In genomic region chr3:187921391-187921790, GRCh38 we compare ENCODE assay signal across 21 cellular contexts.
DNase-seq lines count a peak whose midpoint lies in the region; ATAC-seq, FAIRE-seq and TF ChIP-seq lines count a peak whose summit lies in the region.
"Had no signal": no experiment of that assay in that cellular context is flagged by ENCODE, and none has a peak within 500 bp of the region (broad histone marks: within the 10 kb centered on the region; RNA-seq: fewer than 3 reads in every experiment).

No MANE protein-coding gene starts in this region.

- TF ChIP-seq CTCF in SU-DHL-6 (IDR thresholded peaks at IDR 0.05; ENCODE audit: insufficient read depth, low read length, poor library complexity, severe bottlenecking) (no peak), keratinocyte (optimal IDR thresholded peaks at IDR 0.05 in 1 of 3, IDR thresholded peaks at IDR 0.05 in 1 of 3, conservative IDR thresholded peaks at IDR 0.05 in 1 of 3; ENCODE audit: extremely low read depth in 1 of 3, insufficient read depth in 2 of 3, low read length in 3 of 3) (no peak)

- H3K4me2 ChIP-seq in SU-DHL-6 (ENCODE audit: low read depth, low read length, poor library complexity, severe bottlenecking) (peak overlapping the region; percentile 46), keratinocyte (ENCODE audit: control insufficient read depth, extremely low read depth, insufficient read depth, low read depth, low read length) (peak overlapping the region; percentile 61)
- H3K4me2 ChIP-seq: KMS-11 had no signal

- H3K9me3 ChIP-seq in SU-DHL-6 (ENCODE audit: insufficient read depth, low read length) (peaks cover 9% of the 10 kb centered on the region; the same call in 1 of the 2 replicates), keratinocyte (ENCODE audit: control insufficient read depth, low read depth, low read length) (peaks cover 2% of the 10 kb centered on the region)
- H3K9me3 ChIP-seq: uterus had no signal

- no peak overlapping the region for H3K4me3 ChIP-seq in SU-DHL-6 (ENCODE audit: insufficient read depth, low read length, poor library complexity, severe bottlenecking)
- no peak overlapping the region for H3K4me3 ChIP-seq in keratinocyte (ENCODE audit: control insufficient read depth in 2 of 3, extremely low read depth in 1 of 3, insufficient read depth in 2 of 3, low read depth in 1 of 3, low read length in 3 of 3)
- H3K4me3 ChIP-seq: gastroesophageal sphincter, HAP-1, mucosa of descending colon, right atrium auricular region, stomach, uterus had no signal

- no peaks in the 10 kb centered on the region for H3K9me1 ChIP-seq in keratinocyte (ENCODE audit: control insufficient read depth, extremely low read depth, insufficient read depth, low read length)

- H3K79me2 ChIP-seq in SU-DHL-6 (ENCODE audit: insufficient read depth, low read length) (no peaks in the 10 kb centered on the region), keratinocyte (ENCODE audit: control insufficient read depth, insufficient read depth, low read length) (no peaks in the 10 kb centered on the region)

- H3K4me1 ChIP-seq in keratinocyte (ENCODE audit: control insufficient read depth, extremely low read depth, insufficient read depth, low read length) = peaks cover 24% of the 10 kb centered on the region
- H3K4me1 ChIP-seq: HAP-1 had no signal

- H3F3A ChIP-seq in SU-DHL-6 (ENCODE audit: insufficient read depth) = peaks cover 84% of the 10 kb centered on the region

- H3K9me2 ChIP-seq in SU-DHL-6 (replicated peaks; ENCODE audit: insufficient read depth, low read length) = no peaks in the 10 kb centered on the region

- no peak for ATAC-seq in stimulated activated naive CD8-positive, alpha-beta T cell treated with anti-CD3 and anti-CD28 coated beads, Interleukin-15, Interleukin-2, amounts not matched to agents 100 U/mL and 50 U/mL, for 24 hours
- no peak for ATAC-seq in GM21390 (IDR thresholded peaks at IDR 0.05; ENCODE audit: unreplicated experiment)
- ATAC-seq: mucosa of descending colon had no signal

- no peak overlapping the region for H2AFZ ChIP-seq in SU-DHL-6 (ENCODE audit: low read depth, low read length, severe bottlenecking)
- peak overlapping the region; percentile 80 for H2AFZ ChIP-seq in keratinocyte (ENCODE audit: control insufficient read depth, low read length)

- H3K27ac ChIP-seq in SU-DHL-6 (ENCODE audit: low read depth, low read length) = peak overlapping the region; percentile 99
- H3K27ac ChIP-seq in keratinocyte (ENCODE audit: control insufficient read depth, insufficient read depth, low read length) = no peak overlapping the region
- H3K27ac ChIP-seq: KMS-11, right atrium auricular region had no signal

- peaks cover 19% of the 10 kb centered on the region for H3K9me3 Mint-ChIP-seq in stimulated activated naive CD8-positive, alpha-beta T cell treated with anti-CD3 and anti-CD28 coated beads, Interleukin-15, Interleukin-2, amounts not matched to agents 100 ng/mL and 50 ng/mL, for 24 hours

- peak overlapping the region; percentile 45 for H3K27ac Mint-ChIP-seq in stimulated activated naive CD8-positive, alpha-beta T cell treated with anti-CD3 and anti-CD28 coated beads, Interleukin-15, Interleukin-2, amounts not matched to agents 100 ng/mL and 50 ng/mL, for 24 hours

- FAIRE-seq in keratinocyte (lab: Jason Lieb, UNC) = peak; percentile 36

- H3K36me3 ChIP-seq in SU-DHL-6 (ENCODE audit: low read length) (peaks cover 11% of the 10 kb centered on the region), keratinocyte (ENCODE audit: control insufficient read depth in 2 of 2, extremely low read depth in 1 of 2, insufficient read depth in 2 of 2, low read length in 2 of 2) (no peaks in the 10 kb centered on the region)
- H3K36me3 ChIP-seq: gastroesophageal sphincter, HAP-1, right atrium auricular region, stomach, uterus had no signal

- H3K9ac ChIP-seq in SU-DHL-6 (ENCODE audit: low read length) (peak overlapping the region; percentile 49), keratinocyte (ENCODE audit: control insufficient read depth, extremely low read depth, insufficient read depth, low read length) (no peak overlapping the region)
- H3K9ac ChIP-seq: KMS-11 had no signal

- H3K27me3 ChIP-seq in SU-DHL-6 (ENCODE audit: low read length) (no peaks in the 10 kb centered on the region), keratinocyte (ENCODE audit: control insufficient read depth, extremely low read depth, insufficient read depth, low read length) (no peaks in the 10 kb centered on the region)
- H3K27me3 ChIP-seq: gastroesophageal sphincter, right atrium auricular region, stomach, uterus had no signal

- no peak for DNase-seq in stimulated activated naive CD8-positive, alpha-beta T cell treated with anti-CD3 and anti-CD28 coated beads, Interleukin-15, Interleukin-2, amounts not matched to agents 100 U/mL and 50 U/mL, for 24 hours
- no peak for DNase-seq in keratinocyte (ENCODE audit: low read depth, low spot score)
- no peak for DNase-seq in NCI-H446 (lab: John Stamatoyannopoulos, UW)
- no peak for DNase-seq in cerebellum (ENCODE audit: low spot score)
- DNase-seq: activated CD4-positive, alpha-beta T cell treated with anti-CD3 and anti-CD28 coated beads for 1 hour; activated CD8-positive, alpha-beta memory T cell treated with anti-CD3 and anti-CD28 coated beads, Interleukin-2, amount 50 U/mL, for 4 hours; activated naive CD4-positive, alpha-beta T cell; cortex of kidney; mucosa of descending colon; NCI-H69; occipital lobe; OCI-M1; stomach had no signal

- peaks cover 98% of the 10 kb centered on the region for H3K4me1 Mint-ChIP-seq in stimulated activated naive CD8-positive, alpha-beta T cell treated with anti-CD3 and anti-CD28 coated beads, Interleukin-15, Interleukin-2, amounts not matched to agents 100 ng/mL and 50 ng/mL, for 24 hours (ENCODE audit: low read depth)

- H3K36me3 Mint-ChIP-seq in stimulated activated naive CD8-positive, alpha-beta T cell treated with anti-CD3 and anti-CD28 coated beads, Interleukin-15, Interleukin-2, amounts not matched to agents 100 ng/mL and 50 ng/mL, for 24 hours (ENCODE audit: low read depth) = peaks cover 11% of the 10 kb centered on the region

- dilution Hi-C loops in keratinocyte (cut with MboI; ENCODE audit: extremely low pct_ligation_motif_present, low sequenced_read_pairs) = no loop called here

- no peaks in the 10 kb centered on the region for H3K27me3 Mint-ChIP-seq in stimulated activated naive CD8-positive, alpha-beta T cell treated with anti-CD3 and anti-CD28 coated beads, Interleukin-15, Interleukin-2, amounts not matched to agents 100 ng/mL and 50 ng/mL, for 24 hours

- H4K20me1 ChIP-seq in SU-DHL-6 (ENCODE audit: low read depth, low read length) (no peaks in the 10 kb centered on the region), keratinocyte (ENCODE audit: control insufficient read depth, extremely low read depth, insufficient read depth, low read length) (no peaks in the 10 kb centered on the region)

- H3K4me3 Mint-ChIP-seq in stimulated activated naive CD8-positive, alpha-beta T cell treated with anti-CD3 and anti-CD28 coated beads, Interleukin-15, Interleukin-2, amounts not matched to agents 100 ng/mL and 50 ng/mL, for 24 hours = peak overlapping the region; percentile 14
